Comparison of ENCODE assay signal across 17 cellular contexts in the genomic region with DNA sequence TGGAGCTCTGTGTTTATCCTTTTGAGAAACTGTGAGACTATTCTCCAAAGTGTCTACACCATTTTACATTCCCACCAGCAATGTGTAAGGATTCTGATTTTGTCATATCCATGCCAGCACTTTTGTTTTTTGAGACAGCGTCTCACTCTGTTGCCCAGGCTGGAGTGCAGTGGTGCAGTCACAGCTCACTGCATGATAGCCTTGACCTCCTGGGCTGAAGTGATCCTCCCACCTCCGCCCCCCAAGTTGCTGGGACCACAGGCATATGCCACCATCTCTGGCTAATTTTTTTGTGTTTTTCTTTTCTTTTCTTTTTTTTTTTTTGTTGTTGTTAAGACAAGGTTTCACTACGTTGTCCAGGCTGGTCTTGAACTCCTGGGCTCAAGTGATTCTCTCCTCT. TPM values are rescaled to one million over a fixed set of nuclear protein-coding genes. Genes with fewer than 3 reads are reported as not detected.
DNase-seq lines count a peak whose midpoint lies in the region; ATAC-seq and TF ChIP-seq lines count a peak whose summit lies in the region.
"Had no signal": no experiment of that assay in that cellular context is flagged by ENCODE, and none has a peak within 500 bp of the region (broad histone marks: within the 10 kb centered on the region; RNA-seq: fewer than 3 reads in every experiment).

No MANE protein-coding gene starts in this region.

- H3K36me3 ChIP-seq in thyroid gland, result no peaks in the 10 kb centered on the region
- H3K36me3 ChIP-seq in lower lobe of right lung, result no peaks in the 10 kb centered on the region

- H3K36me3 Mint-ChIP-seq in natural killer cell, result no peaks in the 10 kb centered on the region
- H3K36me3 Mint-ChIP-seq in natural killer cell treated with Interleukin-12 subunit alpha and Interleukin-12 subunit beta and Interleukin-15 and Interleukin-18, amount 100 ng/mL, for 72 hours, result no peaks in the 10 kb centered on the region
- peaks cover 6% of the 10 kb centered on the region for H3K36me3 Mint-ChIP-seq in activated B cell treated with CpG ODN at 0.5 μM for 24 hours (ENCODE audit: low read depth)
- no peaks in the 10 kb centered on the region for H3K36me3 Mint-ChIP-seq in naive B cell

- intact Hi-C loops in natural killer cell (cut with micrococcal nuclease) (no loop called here), activated B cell treated with CpG ODN at 0.5 μM for 24 hours (cut with micrococcal nuclease) (no loop called here), thyroid gland (cut with DNase I) (no loop called here), lower lobe of right lung (cut with DNase I) (no loop called here)

- POLR2A ChIA-PET in activated B cell treated with CpG ODN at 0.5 μM for 24 hours (lab: Charles Lee), result no interaction called here

- peak overlapping the region in 2 of 3 donors; percentile 3 to 14 for H3K27ac ChIP-seq in thyroid gland
- no peak overlapping the region for H3K27ac ChIP-seq in lower lobe of right lung
- H3K27ac ChIP-seq: A549 had no signal

- no peak for TF ChIP-seq POLR2A in thyroid gland (IDR thresholded peaks at IDR 0.05)

- H3K4me3 ChIP-seq in thyroid gland (replicated peaks in 1 of 3) (no peak overlapping the region), lower lobe of right lung (no peak overlapping the region)
- H3K4me3 ChIP-seq: A549 had no signal

- H3K9me3 Mint-ChIP-seq in natural killer cell, result no peaks in the 10 kb centered on the region
- H3K9me3 Mint-ChIP-seq in natural killer cell treated with Interleukin-12 subunit alpha and Interleukin-12 subunit beta and Interleukin-15 and Interleukin-18, amount 100 ng/mL, for 72 hours, result no peaks in the 10 kb centered on the region
- no peaks in the 10 kb centered on the region for H3K9me3 Mint-ChIP-seq in activated B cell treated with CpG ODN at 0.5 μM for 24 hours
- no peaks in the 10 kb centered on the region for H3K9me3 Mint-ChIP-seq in naive B cell
- H3K9me3 Mint-ChIP-seq: H9 had no signal

- H3K9me3 ChIP-seq in thyroid gland (no peaks in the 10 kb centered on the region), lower lobe of right lung (no peaks in the 10 kb centered on the region)
- H3K9me3 ChIP-seq: A549 had no signal

- 37 to 48% methylated on average over 3 of the region's 3 CpGs for WGBS in thyroid gland, 2 donors

- TF ChIP-seq CTCF in natural killer cell (IDR thresholded peaks at IDR 0.05) (no peak), activated B cell treated with CpG ODN at 0.5 μM for 24 hours (IDR thresholded peaks at IDR 0.05) (no peak), thyroid gland (IDR thresholded peaks at IDR 0.05) (no peak), lower lobe of right lung (IDR thresholded peaks at IDR 0.05) (no peak)

- no peak for DNase-seq in natural killer cell
- DNase-seq in natural killer cell treated with Interleukin-12 subunit alpha and Interleukin-12 subunit beta and Interleukin-15 and Interleukin-18, amount 100 ng/mL, for 72 hours (ENCODE audit: low spot score), result no peak
- no peak for DNase-seq in activated B cell treated with CpG ODN at 0.5 μM for 24 hours
- no peak for DNase-seq in naive B cell
- peak; percentile 70 to 72 for DNase-seq in thyroid gland
- no peak for DNase-seq in lower lobe of right lung
- DNase-seq in NCI-H1105 (lab: John Stamatoyannopoulos, UW), result no peak
- no peak for DNase-seq in NCI-H2029 (lab: John Stamatoyannopoulos, UW)
- DNase-seq: CD4-positive, alpha-beta memory T cell; DND-41; GF-D8; H9; NCI-H1417; NCI-H1930; NCI-H2171 treated with DMSO at 0.1 percent for 48 hours; SIG-M5 had no signal

- H3K27me3 Mint-ChIP-seq in natural killer cell (ENCODE audit: low read depth in 2 of 2) (no peaks in the 10 kb centered on the region), activated B cell treated with CpG ODN at 0.5 μM for 24 hours (no peaks in the 10 kb centered on the region), naive B cell (no peaks in the 10 kb centered on the region)
- no peaks in the 10 kb centered on the region for H3K27me3 Mint-ChIP-seq in natural killer cell treated with Interleukin-12 subunit alpha and Interleukin-12 subunit beta and Interleukin-15 and Interleukin-18, amount 100 ng/mL, for 72 hours
- H3K27me3 Mint-ChIP-seq: CD4-positive, alpha-beta memory T cell had no signal

- H3K27ac Mint-ChIP-seq in natural killer cell (peak overlapping the region; percentile 41 to 58), activated B cell treated with CpG ODN at 0.5 μM for 24 hours (no peak overlapping the region), naive B cell (peak overlapping the region; percentile 52 to 95 (median 68))
- peak overlapping the region in 1 of 2 donors; percentile 34 for H3K27ac Mint-ChIP-seq in natural killer cell treated with Interleukin-12 subunit alpha and Interleukin-12 subunit beta and Interleukin-15 and Interleukin-18, amount 100 ng/mL, for 72 hours
- H3K27ac Mint-ChIP-seq: H9 had no signal

- CTCF ChIA-PET in activated B cell treated with CpG ODN at 0.5 μM for 24 hours (lab: Charles Lee), result no interaction called here

- no peak for ATAC-seq in natural killer cell
- ATAC-seq in natural killer cell treated with Interleukin-12 subunit alpha and Interleukin-12 subunit beta and Interleukin-15 and Interleukin-18, amount 100 ng/mL, for 72 hours, result no peak
- ATAC-seq in activated B cell treated with CpG ODN at 0.5 μM for 24 hours (ENCODE audit: low read depth), result no peak
- ATAC-seq in naive B cell (ENCODE audit: low read depth in 2 of 2), result no peak
- ATAC-seq in lower lobe of right lung, result no peak
- ATAC-seq: A549 had no signal

- no peak overlapping the region for H3K4me3 Mint-ChIP-seq in natural killer cell
- no peak overlapping the region for H3K4me3 Mint-ChIP-seq in natural killer cell treated with Interleukin-12 subunit alpha and Interleukin-12 subunit beta and Interleukin-15 and Interleukin-18, amount 100 ng/mL, for 72 hours
- peak overlapping the region; percentile 33 for H3K4me3 Mint-ChIP-seq in activated B cell treated with CpG ODN at 0.5 μM for 24 hours
- peak overlapping the region in 6 of 8 donors; percentile 27 to 59 (median 46) for H3K4me3 Mint-ChIP-seq in naive B cell
- H3K4me3 Mint-ChIP-seq: H9 had no signal

- no peaks in the 10 kb centered on the region for H3K27me3 ChIP-seq in thyroid gland
- H3K27me3 ChIP-seq in lower lobe of right lung (ENCODE audit: low read depth), result no peaks in the 10 kb centered on the region

- H3K4me1 Mint-ChIP-seq in natural killer cell (peaks cover 78 to 82% of the 10 kb centered on the region in 2 donors), activated B cell treated with CpG ODN at 0.5 μM for 24 hours (peaks cover 88% of the 10 kb centered on the region), naive B cell (peaks cover 50 to 88% (median 66%) of the 10 kb centered on the region in 3 donors)
- H3K4me1 Mint-ChIP-seq in natural killer cell treated with Interleukin-12 subunit alpha and Interleukin-12 subunit beta and Interleukin-15 and Interleukin-18, amount 100 ng/mL, for 72 hours (ENCODE audit: low read depth in 2 of 2), result peaks cover 54 to 55% of the 10 kb centered on the region in 2 donors

- H3K4me1 ChIP-seq in thyroid gland (peaks cover 57 to 65% of the 10 kb centered on the region in 2 donors), lower lobe of right lung (peaks cover 41% of the 10 kb centered on the region)

RNA-seq across cellular contexts. Expression of a gene that starts 35.3 kb away (rescaled TPM):
- 100 to 1,000 TPM; 148 to 176 (median 149) TPM for total RNA-seq in natural killer cell
- total RNA-seq in natural killer cell treated with Interleukin-12 subunit alpha and Interleukin-12 subunit beta and Interleukin-15 and Interleukin-18, amount 100 ng/mL, for 72 hours, result 100 to 1,000 TPM; 188 to 189 TPM
- 127 and 147 TPM in 2 replicates for total RNA-seq in activated B cell treated with CpG ODN at 0.5 μM for 24 hours
- 10 to 100 TPM; 32.0 to 71.1 (median 53.4) TPM for polyA plus RNA-seq in naive B cell (ENCODE audit: low read depth in 6 of 6)
- total RNA-seq in thyroid gland, result 100 to 1,000 TPM; 238 to 334 (median 268) TPM
- total RNA-seq in lower lobe of right lung, result 98.0 TPM

Comparison
In these comparisons a context has a peak if more than half of its experiments do, and no peak if none do; other contexts are left out.
1. DNase-seq: peak in thyroid gland (2 of 2); none in natural killer cell (single experiment), natural killer cell treated with Interleukin-12 subunit alpha and Interleukin-12 subunit beta and Interleukin-15 and Interleukin-18, amount 100 ng/mL, for 72 hours (single experiment), activated B cell treated with CpG ODN at 0.5 μM for 24 hours (single experiment), naive B cell (single experiment), lower lobe of right lung (single experiment), NCI-H1105 (single experiment) and NCI-H2029 (single experiment).
2. H3K4me3 Mint-ChIP-seq: peak in activated B cell treated with CpG ODN at 0.5 μM for 24 hours (single experiment) and naive B cell (6 of 8); none in natural killer cell (single experiment) and natural killer cell treated with Interleukin-12 subunit alpha and Interleukin-12 subunit beta and Interleukin-15 and Interleukin-18, amount 100 ng/mL, for 72 hours (single experiment).